ENCODE assay signal across 10 cellular contexts in genomic region chr20:58017237-58017969, GRCh38.
DNase-seq lines count a peak whose midpoint lies in the region; TF ChIP-seq lines count a peak whose summit lies in the region.
"Had no signal": no experiment of that assay in that cellular context is flagged by ENCODE, and none has a peak within 500 bp of the region (broad histone marks: within the 10 kb centered on the region; RNA-seq: fewer than 3 reads in every experiment).

No MANE protein-coding gene starts in this region.

- H3K36me3 ChIP-seq in mucosa of rectum (ENCODE audit: control insufficient read depth in 2 of 2, insufficient read depth in 2 of 2, low read length in 2 of 2): no peaks in the 10 kb centered on the region
- H3K36me3 ChIP-seq in uterus: no peaks in the 10 kb centered on the region
- H3K36me3 ChIP-seq: ascending aorta had no signal

- no peaks in the 10 kb centered on the region for H3K27me3 ChIP-seq in mucosa of rectum (ENCODE audit: control insufficient read depth in 2 of 2, insufficient read depth in 2 of 2, low read length in 2 of 2)
- no peaks in the 10 kb centered on the region for H3K27me3 ChIP-seq in uterus
- H3K27me3 ChIP-seq: ascending aorta had no signal

- peak overlapping the region in 1 of 2 donors; percentile 50 for H3K9ac ChIP-seq in mucosa of rectum (ENCODE audit: low read depth in 1 of 2, low read length in 2 of 2)
- H3K9ac ChIP-seq: KMS-11 had no signal

- H3K27ac ChIP-seq in mucosa of rectum (ENCODE audit: low read depth in 2 of 2, low read length in 2 of 2) (peak overlapping the region; percentile 35 to 69), uterus (peak overlapping the region in 1 of 2 donors; percentile 34)
- H3K27ac ChIP-seq: ascending aorta, KMS-11 had no signal

- DNase-seq in AG10803 (ENCODE audit: low read depth) (peak; percentile 74), NCI-H526 treated with DMSO at 0.1 percent for 48 hours (lab: John Stamatoyannopoulos, UW) (peak; percentile 61), epithelial cell of esophagus (ENCODE audit: low read depth) (peak; percentile 76), uterus (no peak), germinal center (ENCODE audit: low spot score) (no peak), COLO668 (lab: John Stamatoyannopoulos, UW; ENCODE audit: unreplicated experiment) (no peak), NCI-H748 treated with DMSO at 0.1 percent for 48 hours (lab: John Stamatoyannopoulos, UW) (no peak)

- H3K9me3 ChIP-seq in mucosa of rectum (ENCODE audit: control insufficient read depth in 2 of 2, low read length in 2 of 2) (no peaks in the 10 kb centered on the region), uterus (no peaks in the 10 kb centered on the region)
- H3K9me3 ChIP-seq: ascending aorta had no signal

- TF ChIP-seq POLR2A in uterus (IDR thresholded peaks at IDR 0.05): no peak

- no peak overlapping the region for H3K4me3 ChIP-seq in AG10803 (ENCODE audit: low read length)
- H3K4me3 ChIP-seq in epithelial cell of esophagus (ENCODE audit: low read length): no peak overlapping the region
- no peak overlapping the region for H3K4me3 ChIP-seq in mucosa of rectum (ENCODE audit: low read length in 2 of 2)
- H3K4me3 ChIP-seq in uterus: no peak overlapping the region
- H3K4me3 ChIP-seq: ascending aorta had no signal

- intact Hi-C loops in uterus (cut with DNase I; ENCODE audit: low total_unique reads): no loop called here

- TF ChIP-seq CTCF in AG10803 (conservative IDR thresholded peaks at IDR 0.05; ENCODE audit: low read length) (no peak), epithelial cell of esophagus (IDR thresholded peaks at IDR 0.05; ENCODE audit: insufficient read depth, low read depth, low read length, missing control alignments) (no peak), uterus (IDR thresholded peaks at IDR 0.05) (no peak)

- H3K4me1 ChIP-seq in mucosa of rectum (ENCODE audit: control insufficient read depth in 2 of 2, insufficient read depth in 2 of 2, low read length in 2 of 2) (peaks cover 0 to 9% of the 10 kb centered on the region in 2 donors), uterus (peaks cover 5 to 11% of the 10 kb centered on the region in 2 donors)

Comparison
In these comparisons a context has a peak if more than half of its experiments do, and no peak if none do; other contexts are left out.
1. DNase-seq: peak in AG10803 (single experiment), NCI-H526 treated with DMSO at 0.1 percent for 48 hours (single experiment) and epithelial cell of esophagus (single experiment); none in uterus (0 of 2), germinal center (single experiment), COLO668 (single experiment) and NCI-H748 treated with DMSO at 0.1 percent for 48 hours (single experiment).